ENCODE assay signal across 8 cellular contexts in genomic region chr20:33554914-33555420, GRCh38.
DNase-seq lines count a peak whose midpoint lies in the region; ATAC-seq and TF ChIP-seq lines count a peak whose summit lies in the region.

No MANE protein-coding gene starts in this region.

- H3K4me2 ChIP-seq in GM23338: no peak overlapping the region

- H3K9me3 ChIP-seq in KOPT-K1 (ENCODE audit: insufficient read depth, low read length, poor library complexity, severe bottlenecking) (no peaks in the 10 kb centered on the region), thoracic aorta (no peaks in the 10 kb centered on the region)

- TF ChIP-seq CTCF in GM23338 (conservative IDR thresholded peaks at IDR 0.05; ENCODE audit: low read depth in 2 of 2): no peak
- TF ChIP-seq CTCF in brain microvascular endothelial cell (IDR thresholded peaks at IDR 0.05; ENCODE audit: low read depth, low read length, missing control alignments): no peak
- no peak for TF ChIP-seq CTCF in thoracic aorta (IDR thresholded peaks at IDR 0.05)

- H3K27ac ChIP-seq in GM23338 (ENCODE audit: low read depth) (0 out of 2 replicates have a peak overlapping the region, but pooled peaks have one; percentile 0), KOPT-K1 (ENCODE audit: low read depth, low read length, poor library complexity, severe bottlenecking) (peak overlapping the region; percentile 49), brain microvascular endothelial cell (peak overlapping the region; percentile 30), thoracic aorta (peak overlapping the region; percentile 26 to 31)

- H3K4me1 ChIP-seq in GM23338 (ENCODE audit: insufficient read depth) (no peaks in the 10 kb centered on the region), thoracic aorta (ENCODE audit: control insufficient read depth in 1 of 2, low read depth in 2 of 2) (peaks cover 6 to 21% of the 10 kb centered on the region in 2 donors)

- H3F3A ChIP-seq in GM23338 (replicated peaks; ENCODE audit: low read depth): no peaks in the 10 kb centered on the region

- H3K36me3 Mint-ChIP-seq in GM23338 (ENCODE audit: low read depth): peaks cover 14% of the 10 kb centered on the region

- H3K4me3 ChIP-seq in GM23338 (no peak overlapping the region), brain microvascular endothelial cell (ENCODE audit: low read depth, low read length) (no peak overlapping the region), thoracic aorta (peak overlapping the region; percentile 47)

- ATAC-seq in GM23338 (peak; percentile 98), left colon (peak; percentile 97), thoracic aorta (ENCODE audit: insufficient number of reproducible peaks, low FRiP score, low read depth) (peak; percentile 76)

- intact Hi-C loops in left colon (cut with DNase I, micrococcal nuclease): no loop called here

- peak; percentile 71 for DNase-seq in activated effector memory CD4-positive, alpha-beta T cell treated with anti-CD3 and anti-CD28 coated beads, Interleukin-2, amount 50 U/mL, for 16 hours
- DNase-seq in activated effector memory CD4-positive, alpha-beta T cell treated with Interleukin-2 at 50 U/mL for 16 hours: no peak
- DNase-seq in GM23338 (ENCODE audit: low spot score) (peak; percentile 84), RKO (ENCODE audit: low spot score) (peak; percentile 47), brain microvascular endothelial cell (peak; percentile 79), left colon (no peak), thoracic aorta (ENCODE audit: low spot score) (no peak)

- H3K9me3 Mint-ChIP-seq in GM23338: no peaks in the 10 kb centered on the region; the same call in 2 of the 3 replicates

- in situ Hi-C loops in brain microvascular endothelial cell (cut with HindIII; ENCODE audit: low pct_ligation_motif_present, low sequenced_read_pairs): no loop called here

- no peaks in the 10 kb centered on the region for H3K9me2 ChIP-seq in GM23338 (ENCODE audit: insufficient read depth)

- no peaks in the 10 kb centered on the region for H3K79me2 ChIP-seq in GM23338 (replicated peaks; ENCODE audit: insufficient read depth)

- H3K27me3 ChIP-seq in GM23338 (ENCODE audit: insufficient read depth) (no peaks in the 10 kb centered on the region), brain microvascular endothelial cell (replicated peaks) (no peaks in the 10 kb centered on the region), thoracic aorta (replicated peaks; ENCODE audit: insufficient read depth) (no peaks in the 10 kb centered on the region)

- H4K20me1 ChIP-seq in GM23338 (replicated peaks; ENCODE audit: insufficient read depth): no peaks in the 10 kb centered on the region

- peaks cover 8% of the 10 kb centered on the region for H3K4me1 Mint-ChIP-seq in GM23338

- no peaks in the 10 kb centered on the region for H3K27me3 Mint-ChIP-seq in GM23338 (ENCODE audit: insufficient read depth, low read depth, poor library complexity)

- no peak overlapping the region for H3K27ac Mint-ChIP-seq in GM23338

- H3K4me3 Mint-ChIP-seq in GM23338: no peak overlapping the region

- H3K36me3 ChIP-seq in GM23338 (ENCODE audit: insufficient read depth) (no peaks in the 10 kb centered on the region), KOPT-K1 (ENCODE audit: insufficient read depth, low read length) (no peaks in the 10 kb centered on the region), brain microvascular endothelial cell (replicated peaks) (no peaks in the 10 kb centered on the region), thoracic aorta (no peaks in the 10 kb centered on the region)

- H2AFZ ChIP-seq in GM23338: no peak overlapping the region

TF ChIP-seq in GM23338, 12 proteins besides CTCF, POLR2A, EP300 and RAD21:
- TF ChIP-seq JUNB (IDR thresholded peaks at IDR 0.05; ENCODE audit: unreplicated experiment) (no peak), CREB1 (CRISPR knock-in tag; IDR thresholded peaks at IDR 0.05; ENCODE audit: low read depth) (no peak), ZNF114 (CRISPR knock-in tag; IDR thresholded peaks at IDR 0.05) (no peak)

Comparison
In these comparisons a context has a peak if more than half of its experiments do, and no peak if none do; other contexts are left out.
1. DNase-seq: peak in activated effector memory CD4-positive, alpha-beta T cell treated with anti-CD3 and anti-CD28 coated beads, Interleukin-2, amount 50 U/mL, for 16 hours (single experiment), GM23338 (single experiment), RKO (single experiment) and brain microvascular endothelial cell (single experiment); none in activated effector memory CD4-positive, alpha-beta T cell treated with Interleukin-2 at 50 U/mL for 16 hours (single experiment), left colon (0 of 2) and thoracic aorta (single experiment).
2. Peak in every context shown above with its lines, with median percentiles within 50 percentile points of each other: ATAC-seq and H3K27ac ChIP-seq.